Comparison of ENCODE assay signal across 8 cellular contexts in genomic region chr5:60700347-60700815, GRCh38. TPM values are rescaled to one million over a fixed set of nuclear protein-coding genes. Genes with fewer than 3 reads are reported as not detected.
DNase-seq lines count a peak whose midpoint lies in the region; ATAC-seq lines count a peak whose summit lies in the region.

No MANE protein-coding gene starts in this region.

- peaks cover 11% of the 10 kb centered on the region for H3K36me3 Mint-ChIP-seq in activated CD4-positive, alpha-beta memory T cell treated with anti-CD3 and anti-CD28 coated beads, Interleukin-2, amount 10 ng/mL, durations not matched to agents 7 days and 5 days (ENCODE audit: low read depth)

- peak overlapping the region; percentile 90 for H3K4me3 Mint-ChIP-seq in activated CD4-positive, alpha-beta memory T cell treated with anti-CD3 and anti-CD28 coated beads, Interleukin-2, amount 10 ng/mL, durations not matched to agents 7 days and 5 days

- peak; percentile 43 for DNase-seq in DMS79 treated with DMSO at 0.1 percent for 48 hours (lab: John Stamatoyannopoulos, UW)
- no peak for DNase-seq in DMS79 (lab: John Stamatoyannopoulos, UW)
- no peak for DNase-seq in activated CD4-positive, alpha-beta memory T cell treated with anti-CD3 and anti-CD28 coated beads, Interleukin-2, amount 10 ng/mL, durations not matched to agents 7 days and 5 days
- DNase-seq in left cardiac atrium: no peak
- DNase-seq in HuH-7 (ENCODE audit: low spot score): no peak

- POLR2A ChIA-PET in activated CD4-positive, alpha-beta memory T cell treated with anti-CD3 and anti-CD28 coated beads, Interleukin-2, amount 10 ng/mL, durations not matched to agents 7 days and 5 days (lab: Charles Lee): interaction anchor here (0.7 to 2.1 kb wide), 11 partner anchors 10 to 631 kb away, joined by 3 to 24 read pairs (median 4); partner anchors contain the start of genes ERCC8 and NDUFAF2

- H3K4me1 Mint-ChIP-seq in activated CD4-positive, alpha-beta memory T cell treated with anti-CD3 and anti-CD28 coated beads, Interleukin-2, amount 10 ng/mL, durations not matched to agents 7 days and 5 days: peaks cover 32% of the 10 kb centered on the region

- H3K27me3 Mint-ChIP-seq in activated CD4-positive, alpha-beta memory T cell treated with anti-CD3 and anti-CD28 coated beads, Interleukin-2, amount 10 ng/mL, durations not matched to agents 7 days and 5 days: peaks cover 7% of the 10 kb centered on the region

- H3K9ac ChIP-seq in rectal smooth muscle tissue (ENCODE audit: low read length): peak overlapping the region; percentile 43

- H3K27ac Mint-ChIP-seq in activated CD4-positive, alpha-beta memory T cell treated with anti-CD3 and anti-CD28 coated beads, Interleukin-2, amount 10 ng/mL, durations not matched to agents 7 days and 5 days: peak overlapping the region; percentile 85

- peaks cover under 1% of the 10 kb centered on the region for H3K9me3 Mint-ChIP-seq in activated CD4-positive, alpha-beta memory T cell treated with anti-CD3 and anti-CD28 coated beads, Interleukin-2, amount 10 ng/mL, durations not matched to agents 7 days and 5 days

- H3K36me3 ChIP-seq in rectal smooth muscle tissue (ENCODE audit: control insufficient read depth, insufficient read depth, low read length): no peaks in the 10 kb centered on the region

- intact Hi-C loops in left cardiac atrium (cut with DNase I): no loop called here

- H3K4me1 ChIP-seq in rectal smooth muscle tissue (ENCODE audit: control insufficient read depth, insufficient read depth, low read length): peaks cover 2% of the 10 kb centered on the region

- ATAC-seq in GM21360 (IDR thresholded peaks at IDR 0.05; ENCODE audit: unreplicated experiment) (peak; percentile 19), HG03558 (IDR thresholded peaks at IDR 0.05; ENCODE audit: extremely low read depth, unreplicated experiment) (peak; percentile 10), left cardiac atrium (peak; percentile 20 to 60)

- H3K4me3 ChIP-seq in rectal smooth muscle tissue (ENCODE audit: low read length): peak overlapping the region; percentile 87

- peak overlapping the region; percentile 50 for H3K27ac ChIP-seq in rectal smooth muscle tissue (ENCODE audit: low read depth, low read length)

- H3K27me3 ChIP-seq in rectal smooth muscle tissue (ENCODE audit: control insufficient read depth, insufficient read depth, low read length): no peaks in the 10 kb centered on the region

- CTCF ChIA-PET in activated CD4-positive, alpha-beta memory T cell treated with anti-CD3 and anti-CD28 coated beads, Interleukin-2, amount 10 ng/mL, durations not matched to agents 7 days and 5 days (lab: Charles Lee): interaction anchor here (0.9 to 4.1 kb wide), 9 partner anchors 9 to 143 kb away, joined by 3 to 31 read pairs (median 8); partner anchors contain the start of gene ELOVL7

RNA-seq across cellular contexts. Expression of gene DEPDC1B, which starts 0.4 kb away (rescaled TPM):
- total RNA-seq in activated CD4-positive, alpha-beta memory T cell treated with anti-CD3 and anti-CD28 coated beads, Interleukin-2, amount 10 ng/mL, durations not matched to agents 7 days and 5 days: 10 to 100 TPM; 39.0 to 42.3 TPM
- under 1 TPM in 1 of 2 donors, not detected in 1; 0.47 TPM for total RNA-seq in left cardiac atrium

Comparison
In these comparisons a context has a peak if more than half of its experiments do, and no peak if none do; other contexts are left out.
1. RNA of gene DEPDC1B, which starts 0.4 kb away (total RNA-seq): 39.0 to 42.3 TPM in activated CD4-positive, alpha-beta memory T cell treated with anti-CD3 and anti-CD28 coated beads, Interleukin-2, amount 10 ng/mL, durations not matched to agents 7 days and 5 days; 0.47 TPM in left cardiac atrium; every median in the first group is over 10 times any median in the second.
2. Peak in every context shown above with its lines, with median percentiles within 50 percentile points of each other: ATAC-seq.